Comparison of ENCODE assay signal across 11 cellular contexts in the genomic region with DNA sequence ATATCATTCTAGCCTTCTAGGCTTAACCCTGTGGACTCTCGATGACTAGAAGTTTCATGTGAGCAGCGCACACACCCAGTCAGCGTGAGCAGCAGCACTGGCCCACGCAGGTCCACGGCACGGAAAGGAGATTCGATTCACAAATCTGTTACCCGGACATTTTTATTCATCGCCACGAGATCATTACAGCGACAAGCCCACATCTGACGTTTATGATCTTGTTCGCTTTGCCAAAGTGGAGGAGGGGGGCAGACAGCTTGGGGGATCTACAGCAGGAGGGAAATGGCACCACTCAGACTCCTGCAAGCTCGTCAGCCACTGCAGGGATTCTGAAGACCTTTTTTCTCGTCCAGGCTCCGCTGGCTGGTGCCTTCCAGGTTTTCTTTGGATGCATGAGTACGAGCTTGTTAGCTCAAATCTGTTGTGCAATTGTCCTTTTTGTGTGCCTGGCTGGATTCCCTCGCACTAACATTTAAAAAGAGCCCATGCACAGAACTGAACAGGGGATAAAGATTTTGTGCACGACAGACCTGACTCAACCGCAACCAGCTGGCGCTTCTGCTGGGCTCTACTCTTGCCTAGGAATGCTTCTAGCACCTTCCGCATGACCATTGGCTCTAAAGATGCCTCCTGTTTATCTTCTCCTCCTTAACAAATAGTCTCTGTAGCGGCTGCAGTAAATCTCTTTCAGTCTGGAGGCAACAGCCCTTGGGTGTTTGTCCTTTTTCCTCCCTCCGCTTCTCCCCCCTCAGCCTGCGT.
DNase-seq lines count a peak whose midpoint lies in the region; ATAC-seq and TF ChIP-seq lines count a peak whose summit lies in the region.
"Had no signal": no experiment of that assay in that cellular context is flagged by ENCODE, and none has a peak within 500 bp of the region (broad histone marks: within the 10 kb centered on the region; RNA-seq: fewer than 3 reads in every experiment).

No MANE protein-coding gene starts in this region.

- TF ChIP-seq EP300 in upper lobe of left lung (IDR thresholded peaks at IDR 0.05): no peak

- peak overlapping the region; percentile 12 for H3K4me3 ChIP-seq in epithelial cell of esophagus (ENCODE audit: low read length)
- peak overlapping the region in 2 of 4 donors; percentile 8 to 30 for H3K4me3 ChIP-seq in upper lobe of left lung

- H3K27me3 ChIP-seq in upper lobe of left lung: no peaks in the 10 kb centered on the region

- DNase-seq in HuH-7 (ENCODE audit: low spot score) (peak; percentile 19), epithelial cell of esophagus (ENCODE audit: low read depth) (peak; percentile 30), neural crest cell (ENCODE audit: low read depth, low spot score) (no peak), upper lobe of left lung (peak in 1 of 2 donors; percentile 36), NAMALWA (ENCODE audit: low spot score) (no peak)
- DNase-seq in T-helper 2 cell treated with Interferon-gamma antibody and Interleukin-4, amounts not matched to agents 5 μg/mL and 100 μg/mL, for 36 hours (ENCODE audit: low spot score): no peak
- no peak for DNase-seq in activated CD8-positive, alpha-beta T cell treated with anti-CD3 and anti-CD28 coated beads, Interleukin-2, amount 10 ng/mL, durations not matched to agents 7 days and 5 days
- DNase-seq: Karpas-422, NCI-H524 treated with DMSO at 0.1 percent for 48 hours, SK-N-SH had no signal

- peaks cover 0 to 4% (median 0%) of the 10 kb centered on the region in 4 donors for H3K9me3 ChIP-seq in upper lobe of left lung
- H3K9me3 ChIP-seq: SK-N-SH had no signal

- peak overlapping the region; percentile 5 to 58 (median 32) for H3K27ac ChIP-seq in upper lobe of left lung

- H3K4me1 ChIP-seq in upper lobe of left lung: peaks cover 0 to 4% (median 0%) of the 10 kb centered on the region in 4 donors

- peak overlapping the region; percentile 43 for H3K4me3 Mint-ChIP-seq in neural crest cell
- H3K4me3 Mint-ChIP-seq in T-helper 2 cell treated with Interferon-gamma antibody and Interleukin-4, amounts not matched to agents 5 μg/mL and 100 μg/mL, for 36 hours: no peak overlapping the region
- H3K4me3 Mint-ChIP-seq in activated CD8-positive, alpha-beta T cell treated with anti-CD3 and anti-CD28 coated beads, Interleukin-2, amount 10 ng/mL, durations not matched to agents 7 days and 5 days: no peak overlapping the region
- H3K4me3 Mint-ChIP-seq: activated naive CD8-positive, alpha-beta T cell had no signal

- no peak for TF ChIP-seq CTCF in epithelial cell of esophagus (IDR thresholded peaks at IDR 0.05; ENCODE audit: insufficient read depth, low read depth, low read length, missing control alignments)
- TF ChIP-seq CTCF in neural crest cell (conservative IDR thresholded peaks at IDR 0.05): no peak
- TF ChIP-seq CTCF in upper lobe of left lung (IDR thresholded peaks at IDR 0.05): no peak

- POLR2A ChIA-PET in activated CD8-positive, alpha-beta T cell treated with anti-CD3 and anti-CD28 coated beads, Interleukin-2, amount 10 ng/mL, durations not matched to agents 7 days and 5 days (lab: Charles Lee): no interaction called here

- no peaks in the 10 kb centered on the region for H3K36me3 ChIP-seq in upper lobe of left lung

- no peaks in the 10 kb centered on the region for H3K27me3 Mint-ChIP-seq in neural crest cell (ENCODE audit: low read depth)
- no peaks in the 10 kb centered on the region for H3K27me3 Mint-ChIP-seq in T-helper 2 cell treated with Interferon-gamma antibody and Interleukin-4, amounts not matched to agents 5 μg/mL and 100 μg/mL, for 36 hours (ENCODE audit: low read depth)
- H3K27me3 Mint-ChIP-seq in activated CD8-positive, alpha-beta T cell treated with anti-CD3 and anti-CD28 coated beads, Interleukin-2, amount 10 ng/mL, durations not matched to agents 7 days and 5 days (ENCODE audit: low read depth): no peaks in the 10 kb centered on the region

- CTCF ChIA-PET in activated CD8-positive, alpha-beta T cell treated with anti-CD3 and anti-CD28 coated beads, Interleukin-2, amount 10 ng/mL, durations not matched to agents 7 days and 5 days (lab: Charles Lee): interaction anchor here (0.8 kb wide), 1 partner anchor 14 kb away, joined by 3 read pairs; no protein-coding TSS in a partner anchor

- H3K27ac Mint-ChIP-seq in neural crest cell (ENCODE audit: unreplicated experiment): peak overlapping the region; percentile 14
- no peak overlapping the region for H3K27ac Mint-ChIP-seq in T-helper 2 cell treated with Interferon-gamma antibody and Interleukin-4, amounts not matched to agents 5 μg/mL and 100 μg/mL, for 36 hours
- no peak overlapping the region for H3K27ac Mint-ChIP-seq in activated CD8-positive, alpha-beta T cell treated with anti-CD3 and anti-CD28 coated beads, Interleukin-2, amount 10 ng/mL, durations not matched to agents 7 days and 5 days
- H3K27ac Mint-ChIP-seq: activated naive CD8-positive, alpha-beta T cell had no signal

- peaks cover 6% of the 10 kb centered on the region for H3K9me3 Mint-ChIP-seq in neural crest cell
- H3K9me3 Mint-ChIP-seq in T-helper 2 cell treated with Interferon-gamma antibody and Interleukin-4, amounts not matched to agents 5 μg/mL and 100 μg/mL, for 36 hours: peaks cover 4% of the 10 kb centered on the region
- H3K9me3 Mint-ChIP-seq in activated CD8-positive, alpha-beta T cell treated with anti-CD3 and anti-CD28 coated beads, Interleukin-2, amount 10 ng/mL, durations not matched to agents 7 days and 5 days (ENCODE audit: insufficient read depth): no peaks in the 10 kb centered on the region

- no peaks in the 10 kb centered on the region for H3K36me3 Mint-ChIP-seq in neural crest cell (ENCODE audit: low read depth)
- H3K36me3 Mint-ChIP-seq in T-helper 2 cell treated with Interferon-gamma antibody and Interleukin-4, amounts not matched to agents 5 μg/mL and 100 μg/mL, for 36 hours (ENCODE audit: low read depth): no peaks in the 10 kb centered on the region
- no peaks in the 10 kb centered on the region for H3K36me3 Mint-ChIP-seq in activated CD8-positive, alpha-beta T cell treated with anti-CD3 and anti-CD28 coated beads, Interleukin-2, amount 10 ng/mL, durations not matched to agents 7 days and 5 days (ENCODE audit: low read depth)
- H3K36me3 Mint-ChIP-seq: activated naive CD8-positive, alpha-beta T cell had no signal

- peak in 1 of 2 donors; percentile 63 for ATAC-seq in upper lobe of left lung (ENCODE audit: low FRiP score in 2 of 2)
- ATAC-seq in activated CD8-positive, alpha-beta T cell treated with anti-CD3 and anti-CD28 coated beads, Interleukin-2, amount 10 ng/mL, durations not matched to agents 7 days and 5 days: no peak

- TF ChIP-seq POLR2A in upper lobe of left lung (IDR thresholded peaks at IDR 0.05): no peak

- 71 to 74% methylated on average over 25 of the region's 25 CpGs for WGBS in upper lobe of left lung, 2 donors

- peaks cover 35% of the 10 kb centered on the region for H3K4me1 Mint-ChIP-seq in neural crest cell
- no peaks in the 10 kb centered on the region for H3K4me1 Mint-ChIP-seq in T-helper 2 cell treated with Interferon-gamma antibody and Interleukin-4, amounts not matched to agents 5 μg/mL and 100 μg/mL, for 36 hours (ENCODE audit: low read depth)
- H3K4me1 Mint-ChIP-seq in activated CD8-positive, alpha-beta T cell treated with anti-CD3 and anti-CD28 coated beads, Interleukin-2, amount 10 ng/mL, durations not matched to agents 7 days and 5 days (ENCODE audit: low read depth): no peaks in the 10 kb centered on the region

Comparison
In these comparisons a context has a peak if more than half of its experiments do, and no peak if none do; other contexts are left out.
1. DNase-seq: peak in HuH-7 (single experiment) and epithelial cell of esophagus (single experiment); none in neural crest cell (single experiment), T-helper 2 cell treated with Interferon-gamma antibody and Interleukin-4, amounts not matched to agents 5 μg/mL and 100 μg/mL, for 36 hours (single experiment), NAMALWA (single experiment) and activated CD8-positive, alpha-beta T cell treated with anti-CD3 and anti-CD28 coated beads, Interleukin-2, amount 10 ng/mL, durations not matched to agents 7 days and 5 days (single experiment).